Comparison of ENCODE assay signal across 27 cellular contexts in genomic region chr3:189727191-189727590, GRCh38.
"Had no signal": no experiment of that assay in that cellular context is flagged by ENCODE, and none has a peak within 500 bp of the region (broad histone marks: within the 10 kb centered on the region; RNA-seq: fewer than 3 reads in every experiment).

No MANE protein-coding gene starts in this region.

- H3K9ac ChIP-seq: neural progenitor cell, parathyroid adenoma had no signal

- H3K27ac ChIP-seq: left ventricle myocardium inferior, neural progenitor cell, neutrophil, parathyroid adenoma, skin epidermis, stomach, testis, thyroid gland, transverse colon, upper lobe of left lung, vagina had no signal

- DNase-seq: islet precursor cell; left ventricle myocardium inferior; mesendoderm; naive B cell; natural killer cell; nephron progenitor cell; occipital lobe; retina; right cardiac atrium; stimulated activated CD4-positive, alpha-beta T cell treated with anti-CD3 and anti-CD28 coated beads, Interleukin-12 subunit alpha, Interleukin-12 subunit beta, amount 100 ng/mL, for 4 hours; stimulated activated CD4-positive, alpha-beta T cell treated with anti-CD3 and anti-CD28 coated beads, Interleukin-15, amount 100 ng/mL, for 24 hours; stimulated activated CD4-positive, alpha-beta T cell treated with anti-CD3 and anti-CD28 coated beads, Interleukin-2, amount 100 ng/mL, for 24 hours; stimulated activated CD4-positive, alpha-beta T cell treated with anti-CD3 and anti-CD28 coated beads, Interleukin-4, amount 100 ng/mL, for 1 hour; stimulated activated naive B cell treated with anti-CD40 and anti-IgM and Interleukin-4, amounts not matched to agents 10 μg/mL and 1 μg/mL and 100 μg/mL, for 72 hours; stimulated activated naive CD8-positive, alpha-beta T cell treated with anti-CD3 and anti-CD28 coated beads, Interleukin-15, Interleukin-2, amounts not matched to agents 100 U/mL and 50 U/mL, for 24 hours; stomach; testis; thyroid gland; transverse colon; upper lobe of left lung had no signal

- H3K4me3 ChIP-seq: left ventricle myocardium inferior, lung, neural progenitor cell, skin epidermis, stomach, testis, thyroid gland, transverse colon, upper lobe of left lung, vagina had no signal

- ATAC-seq: natural killer cell; right cardiac atrium; sciatic nerve; stimulated activated naive B cell treated with anti-CD40 and anti-IgM and Interleukin-4, amounts not matched to agents 10 μg/mL and 1 μg/mL and 100 μg/mL, for 72 hours; stimulated activated naive CD8-positive, alpha-beta T cell treated with anti-CD3 and anti-CD28 coated beads, Interleukin-15, Interleukin-2, amounts not matched to agents 100 U/mL and 50 U/mL, for 24 hours had no signal

- H2AFZ ChIP-seq: neural progenitor cell, parathyroid adenoma had no signal

- H3K4me1 ChIP-seq: left ventricle myocardium inferior, neural progenitor cell, stomach, testis, transverse colon, vagina had no signal

- H3K79me2 ChIP-seq: parathyroid adenoma had no signal

- H3K4me2 ChIP-seq: neural progenitor cell had no signal

- H3K9me3 ChIP-seq: left ventricle myocardium inferior, neutrophil, stomach, testis, thyroid gland, transverse colon, upper lobe of left lung, vagina had no signal

- H3K27me3 ChIP-seq: neural progenitor cell, neutrophil, stomach, testis, thyroid gland, transverse colon, upper lobe of left lung, vagina had no signal

- H3K36me3 ChIP-seq: left ventricle myocardium inferior, neural progenitor cell, neutrophil, stomach, thyroid gland, transverse colon, upper lobe of left lung, vagina had no signal
